ENCODE assay signal across 16 cellular contexts in the genomic region with DNA sequence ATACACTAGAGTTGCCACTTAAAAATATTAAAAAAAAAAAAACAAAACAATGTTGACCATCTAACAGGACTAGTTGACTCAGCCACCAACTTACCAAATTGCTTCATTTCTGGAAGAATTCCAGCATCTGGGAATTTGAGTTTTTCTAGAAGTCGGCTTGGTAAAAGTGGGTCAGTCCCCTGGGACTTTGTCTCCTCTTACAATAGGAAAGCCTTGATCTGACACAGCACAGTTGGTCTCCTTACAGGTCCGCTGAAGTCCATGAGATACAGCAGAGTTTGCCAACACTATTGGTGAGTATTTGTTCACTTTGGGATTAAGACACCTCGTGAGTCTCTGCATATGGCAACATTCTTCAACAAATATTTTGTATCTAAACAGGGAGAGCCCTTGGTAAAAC. TPM values are rescaled to one million over a fixed set of nuclear protein-coding genes. Genes with fewer than 3 reads are reported as not detected.
DNase-seq lines count a peak whose midpoint lies in the region; ATAC-seq and TF ChIP-seq lines count a peak whose summit lies in the region.
"Had no signal": no experiment of that assay in that cellular context is flagged by ENCODE, and none has a peak within 500 bp of the region (broad histone marks: within the 10 kb centered on the region; RNA-seq: fewer than 3 reads in every experiment).

No MANE protein-coding gene starts in this region.

- no peak overlapping the region for H3K4me3 ChIP-seq in Caco-2 (ENCODE audit: low read depth, low read length)
- H3K4me3 ChIP-seq: lower lobe of right lung, MG63, skin epidermis had no signal

- POLR2A ChIA-PET in Caco-2 (lab: Charles Lee), result no interaction called here

- H3K27me3 ChIP-seq in Caco-2 (replicated peaks; ENCODE audit: control insufficient read depth, insufficient read depth, low read length), result no peaks in the 10 kb centered on the region
- H3K27me3 ChIP-seq: MG63 had no signal

- no peak for TF ChIP-seq CTCF in Caco-2 (IDR thresholded peaks at IDR 0.05; ENCODE audit: insufficient read depth in 1 of 2, low read depth in 1 of 2, low read length in 1 of 2, severe bottlenecking in 1 of 2, unreplicated experiment in 1 of 2)

- no TSS peak for BruUV-seq in Caco-2 (replicated peaks; lab: Mats Ljungman, UMichigan)

- H3K9me3 ChIP-seq in Caco-2, result no peaks in the 10 kb centered on the region
- H3K9me3 ChIP-seq: lower lobe of right lung, MG63 had no signal

- H3K36me3 Mint-ChIP-seq in Caco-2 (ENCODE audit: insufficient read depth, unreplicated experiment), result no peaks in the 10 kb centered on the region
- no peaks in the 10 kb centered on the region for H3K36me3 Mint-ChIP-seq in activated naive CD4-positive, alpha-beta T cell treated with anti-CD3 and anti-CD28 coated beads, Interleukin-2, amount 50 U/mL, for 72 hours
- H3K36me3 Mint-ChIP-seq: WTC11 had no signal

- peak; percentile 6 for ATAC-seq in GM18870 (IDR thresholded peaks at IDR 0.05; ENCODE audit: unreplicated experiment)
- peak; percentile 1 for ATAC-seq in GM21786 (IDR thresholded peaks at IDR 0.05; ENCODE audit: unreplicated experiment)
- ATAC-seq in HG03432 (IDR thresholded peaks at IDR 0.05; ENCODE audit: unreplicated experiment), result peak; percentile 4
- ATAC-seq in activated naive CD4-positive, alpha-beta T cell treated with anti-CD3 and anti-CD28 coated beads, Interleukin-2, amount 50 U/mL, for 72 hours, result no peak
- ATAC-seq: lower lobe of right lung, SK-N-SH treated with all-trans-retinoic acid at 6 μM for 48 hours, WTC11 had no signal

- H3K36me3 ChIP-seq in Caco-2 (ENCODE audit: control insufficient read depth, insufficient read depth, low read length), result no peaks in the 10 kb centered on the region
- H3K36me3 ChIP-seq: lower lobe of right lung, MG63 had no signal

- CTCF ChIA-PET in Caco-2 (lab: Charles Lee), result no interaction called here

- intact Hi-C loops in Caco-2 (cut with micrococcal nuclease; ENCODE audit: unreplicated experiment), result no loop called here

- no peak overlapping the region for H3K27ac Mint-ChIP-seq in Caco-2 (ENCODE audit: unreplicated experiment)
- no peak overlapping the region for H3K27ac Mint-ChIP-seq in activated naive CD4-positive, alpha-beta T cell treated with anti-CD3 and anti-CD28 coated beads, Interleukin-2, amount 50 U/mL, for 72 hours
- H3K27ac Mint-ChIP-seq: WTC11 had no signal

- peak; percentile 30 for DNase-seq in kidney tubule cell (ENCODE audit: low spot score)
- DNase-seq in Caco-2, result no peak
- DNase-seq in hypothalamus (lab: John Stamatoyannopoulos, UW), result no peak
- DNase-seq in activated naive CD4-positive, alpha-beta T cell treated with anti-CD3 and anti-CD28 coated beads, Interleukin-2, amount 50 U/mL, for 72 hours (ENCODE audit: low spot score in 2 of 2), result no peak
- no peak for DNase-seq in NCI-H2029 treated with DMSO at 0.1 percent for 48 hours (lab: John Stamatoyannopoulos, UW)
- DNase-seq: activated CD8-positive, alpha-beta memory T cell treated with anti-CD3 and anti-CD28 coated beads, Interleukin-2, amount 50 U/mL, for 48 hours; lower lobe of right lung; MG63; NCI-H2171; substantia nigra had no signal

- H3K27me3 Mint-ChIP-seq in Caco-2 (ENCODE audit: insufficient read depth, unreplicated experiment), result peaks cover 6% of the 10 kb centered on the region

- no peaks in the 10 kb centered on the region for H3K4me1 Mint-ChIP-seq in Caco-2 (ENCODE audit: low read depth, unreplicated experiment)

- no peak overlapping the region for H3K4me3 Mint-ChIP-seq in Caco-2 (ENCODE audit: unreplicated experiment)
- H3K4me3 Mint-ChIP-seq: WTC11 had no signal

- H3K4me1 ChIP-seq in Caco-2, result no peaks in the 10 kb centered on the region; the same call in 1 of the 2 replicates
- H3K4me1 ChIP-seq: lower lobe of right lung had no signal

- H3K9me3 Mint-ChIP-seq in Caco-2 (ENCODE audit: unreplicated experiment), result no peaks in the 10 kb centered on the region
- H3K9me3 Mint-ChIP-seq in activated naive CD4-positive, alpha-beta T cell treated with anti-CD3 and anti-CD28 coated beads, Interleukin-2, amount 50 U/mL, for 72 hours, result no peaks in the 10 kb centered on the region
- H3K9me3 Mint-ChIP-seq: WTC11 had no signal

RNA-seq across cellular contexts. Expression of a gene that starts 18.2 kb away (rescaled TPM):
- 4.0 and 4.7 TPM in 2 replicates for total RNA-seq in Caco-2 (2022)
- 1 to 10 TPM in 1 of 2 donors, not detected in 1; 2.0 TPM for total RNA-seq in activated naive CD4-positive, alpha-beta T cell treated with anti-CD3 and anti-CD28 coated beads, Interleukin-2, amount 50 U/mL, for 72 hours

Comparison
In these comparisons a context has a peak if more than half of its experiments do, and no peak if none do; other contexts are left out.
1. ATAC-seq: peak in GM18870 (single experiment), GM21786 (single experiment) and HG03432 (single experiment); none in activated naive CD4-positive, alpha-beta T cell treated with anti-CD3 and anti-CD28 coated beads, Interleukin-2, amount 50 U/mL, for 72 hours (0 of 2).